8 cellular contexts compared by ENCODE assay signal in genomic region chr12:99984271-99985128, GRCh38. TPM values are rescaled to one million over a fixed set of nuclear protein-coding genes. Genes with fewer than 3 reads are reported as not detected.
DNase-seq lines count a peak whose midpoint lies in the region; ATAC-seq, FAIRE-seq and TF ChIP-seq lines count a peak whose summit lies in the region.

Gene ANKS1B (minus strand): TSS chr12:99984936. CDS start chr12:99984237, 699 bp downstream.

- peaks cover 14% of the 10 kb centered on the region for H3K4me1 Mint-ChIP-seq in CD8-positive, alpha-beta T cell (ENCODE audit: low read depth)
- H3K4me1 Mint-ChIP-seq in immature natural killer cell, result peaks cover 7 to 13% of the 10 kb centered on the region in 2 donors

- no peaks in the 10 kb centered on the region for H4K20me1 ChIP-seq in OCI-LY3 (ENCODE audit: insufficient read depth, low read length)

- H3K27me3 Mint-ChIP-seq in CD8-positive, alpha-beta T cell (ENCODE audit: low read depth), result peaks cover 43% of the 10 kb centered on the region
- peaks cover 13 to 19% (median 14%) of the 10 kb centered on the region in 3 donors for H3K27me3 Mint-ChIP-seq in immature natural killer cell (ENCODE audit: low read depth in 3 of 3)

- H3K4me1 ChIP-seq in CD8-positive, alpha-beta T cell (ENCODE audit: insufficient read depth, low read length), result no peaks in the 10 kb centered on the region
- H3K4me1 ChIP-seq in HUES48 (ENCODE audit: control insufficient read depth, insufficient read depth, low read length) (peaks cover 15% of the 10 kb centered on the region), OCI-LY3 (ENCODE audit: low read length) (peaks cover 7% of the 10 kb centered on the region), breast epithelium (no peaks in the 10 kb centered on the region), small intestine (ENCODE audit: control insufficient read depth in 2 of 2, insufficient read depth in 1 of 2, low read depth in 1 of 2, low read length in 1 of 2) (peaks cover 0 to 2% of the 10 kb centered on the region in 2 donors)

- CTCF ChIA-PET in CD8-positive, alpha-beta T cell (lab: Charles Lee), result no interaction called here

- no peaks in the 10 kb centered on the region for H3K79me2 ChIP-seq in OCI-LY3 (ENCODE audit: low read length)

- POLR2A ChIA-PET in CD8-positive, alpha-beta T cell (lab: Charles Lee), result no interaction called here

- DNase-seq in CD8-positive, alpha-beta T cell, result no peak
- DNase-seq in breast epithelium (ENCODE audit: low spot score in 2 of 2), result peak in 1 of 2 donors; percentile 61
- no peak for DNase-seq in immature natural killer cell
- peak; percentile 11 for DNase-seq in small intestine

- TF ChIP-seq POLR2A in breast epithelium (IDR thresholded peaks at IDR 0.05), result no peak

- no peaks in the 10 kb centered on the region for H3K9me3 ChIP-seq in CD8-positive, alpha-beta T cell (ENCODE audit: low read length)
- H3K9me3 ChIP-seq in HUES48 (ENCODE audit: control insufficient read depth, insufficient read depth, low read length), result no peaks in the 10 kb centered on the region
- H3K9me3 ChIP-seq in OCI-LY3 (ENCODE audit: insufficient read depth, low read length), result no peaks in the 10 kb centered on the region
- H3K9me3 ChIP-seq in breast epithelium, result no peaks in the 10 kb centered on the region
- H3K9me3 ChIP-seq in small intestine (ENCODE audit: control insufficient read depth, low read depth), result no peaks in the 10 kb centered on the region

- TF ChIP-seq CTCF in CD8-positive, alpha-beta T cell (IDR thresholded peaks at IDR 0.05), result no peak
- TF ChIP-seq CTCF in OCI-LY3 (IDR thresholded peaks at IDR 0.05; ENCODE audit: low read depth, low read length), result no peak
- TF ChIP-seq CTCF in breast epithelium (IDR thresholded peaks at IDR 0.05), result no peak

- no peak within 1 kb of the TSS for H3K27ac Mint-ChIP-seq in CD8-positive, alpha-beta T cell
- H3K27ac Mint-ChIP-seq in immature natural killer cell, result no peak within 1 kb of the TSS

- H3K9me3 Mint-ChIP-seq in CD8-positive, alpha-beta T cell, result no peaks in the 10 kb centered on the region
- peaks cover 0 to 19% (median 2%) of the 10 kb centered on the region in 6 donors for H3K9me3 Mint-ChIP-seq in immature natural killer cell

- H3K4me2 ChIP-seq in OCI-LY3 (ENCODE audit: low read length), result peak within 1 kb of the TSS; percentile 98

- H3K9ac ChIP-seq in HUES48 (ENCODE audit: low read depth, low read length), result peak within 1 kb of the TSS; percentile 74
- H3K9ac ChIP-seq in OCI-LY3 (ENCODE audit: low read length), result peak within 1 kb of the TSS; percentile 66

- peak within 1 kb of the TSS; percentile 54 for H3K4me3 Mint-ChIP-seq in CD8-positive, alpha-beta T cell
- H3K4me3 Mint-ChIP-seq in immature natural killer cell, result peak within 1 kb of the TSS; percentile 26 to 77 (median 40)

- intact Hi-C loops in CD8-positive, alpha-beta T cell (cut with DNase I, micrococcal nuclease), result no loop called here
- intact Hi-C loops in breast epithelium (cut with DNase I; ENCODE audit: low total_unique reads), result no loop called here

- no peaks in the 10 kb centered on the region for H3K36me3 Mint-ChIP-seq in CD8-positive, alpha-beta T cell
- H3K36me3 Mint-ChIP-seq in immature natural killer cell, result peaks cover 0 to 7% (median 0%) of the 10 kb centered on the region in 3 donors

- H3K27me3 ChIP-seq in CD8-positive, alpha-beta T cell (ENCODE audit: insufficient read depth, low read length), result no peaks in the 10 kb centered on the region
- H3K27me3 ChIP-seq in HUES48 (ENCODE audit: control insufficient read depth, insufficient read depth, low read length) (peaks cover 29% of the 10 kb centered on the region), OCI-LY3 (ENCODE audit: low read depth, low read length) (peaks cover 31% of the 10 kb centered on the region), breast epithelium (no peaks in the 10 kb centered on the region), small intestine (ENCODE audit: control insufficient read depth in 2 of 2, insufficient read depth in 2 of 2, low read length in 2 of 2) (peaks cover 3 to 4% of the 10 kb centered on the region in 2 donors)

- WGBS in small intestine, 3 donors, result 1 to 2% (median 1%) methylated on average over 39 to 98 of the region's 98 CpGs

- no peak for ATAC-seq in CD8-positive, alpha-beta T cell
- peak; percentile 59 for ATAC-seq in GM19395 (IDR thresholded peaks at IDR 0.05; ENCODE audit: unreplicated experiment)
- ATAC-seq in HG02840 (IDR thresholded peaks at IDR 0.05; ENCODE audit: low FRiP score, unreplicated experiment), result no peak

- peak within 1 kb of the TSS; percentile 97 for H2AFZ ChIP-seq in OCI-LY3 (ENCODE audit: low read depth, low read length)

- H3K27ac ChIP-seq in CD8-positive, alpha-beta T cell (ENCODE audit: low read depth, low read length), result no peak within 1 kb of the TSS
- H3K27ac ChIP-seq in HUES48 (ENCODE audit: low read depth, low read length), result no peak within 1 kb of the TSS
- H3K27ac ChIP-seq in OCI-LY3 (ENCODE audit: low read length), result no peak within 1 kb of the TSS
- peak within 1 kb of the TSS; percentile 77 to 84 for H3K27ac ChIP-seq in breast epithelium
- H3K27ac ChIP-seq in small intestine (ENCODE audit: low read depth in 1 of 2, low read length in 1 of 2), result no peak within 1 kb of the TSS

- no peak for FAIRE-seq in small intestine (lab: Jason Lieb, UNC)

- no peaks in the 10 kb centered on the region for H3K36me3 ChIP-seq in CD8-positive, alpha-beta T cell (ENCODE audit: insufficient read depth, low read length)
- H3K36me3 ChIP-seq in HUES48 (ENCODE audit: control insufficient read depth, insufficient read depth, low read length) (no peaks in the 10 kb centered on the region), OCI-LY3 (replicated peaks; ENCODE audit: low read depth, low read length) (no peaks in the 10 kb centered on the region), breast epithelium (no peaks in the 10 kb centered on the region), small intestine (ENCODE audit: control insufficient read depth in 2 of 2, insufficient read depth in 2 of 2, low read length in 2 of 2) (no peaks in the 10 kb centered on the region)

- H3K4me3 ChIP-seq in CD8-positive, alpha-beta T cell (ENCODE audit: low read depth, low read length), result no peak within 1 kb of the TSS
- H3K4me3 ChIP-seq in HUES48 (ENCODE audit: low read depth, low read length) (peak within 1 kb of the TSS; percentile 95), OCI-LY3 (ENCODE audit: low read length) (peak within 1 kb of the TSS; percentile 92), breast epithelium (peak within 1 kb of the TSS; percentile 53 to 84 (median 72)), small intestine (ENCODE audit: low read depth in 1 of 2, low read length in 2 of 2) (peak within 1 kb of the TSS; percentile 4 to 56)

RNA-seq across cellular contexts. Expression of gene ANKS1B, which starts in this region (rescaled TPM):
- total RNA-seq in CD8-positive, alpha-beta T cell, result not detected
- 100 to 1,000 TPM in 1 of 3 donors, 10 to 100 TPM in 2; 16.6 to 115 (median 32.4) TPM for total RNA-seq in breast epithelium
- polyA plus RNA-seq in immature natural killer cell (not detected), small intestine (under 1 TPM in 1 of 3 donors, not detected in 2; 0.72 TPM)

Comparison
In these comparisons a context has a peak if more than half of its experiments do, and no peak if none do; other contexts are left out.
1. RNA of gene ANKS1B (total RNA-seq): 16.6 to 115 TPM in breast epithelium; not detected in CD8-positive, alpha-beta T cell; every median in the first group is over 10 times any median in the second.
2. Peak in DNase-seq and H3K4me3 ChIP-seq in small intestine; RNA of the gene not detected or under 1 TPM.
3. H3K27ac ChIP-seq: peak in breast epithelium (2 of 2); none in CD8-positive, alpha-beta T cell (single experiment), HUES48 (single experiment), OCI-LY3 (single experiment) and small intestine (0 of 2).